In the genomic region with DNA sequence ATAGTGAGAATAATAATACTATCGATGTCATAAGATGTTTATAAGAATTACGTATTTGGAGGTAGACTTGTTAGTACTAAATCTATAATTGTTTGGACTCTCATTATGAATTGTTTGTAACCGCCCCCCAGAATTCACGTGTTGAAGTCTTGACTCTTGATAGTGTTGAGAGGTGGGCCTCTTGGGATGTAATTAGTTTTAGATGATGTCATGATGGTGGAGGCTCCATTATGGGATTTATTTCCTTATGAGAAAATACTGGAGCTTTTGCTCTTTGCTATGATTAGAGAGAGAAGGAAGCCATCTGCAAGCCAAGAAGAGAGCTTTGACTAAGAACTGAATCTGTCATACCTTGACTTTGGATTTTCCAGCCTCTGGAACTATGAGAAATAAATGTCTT, we compare ENCODE assay signal across 26 cellular contexts.
"Had no signal": no experiment of that assay in that cellular context is flagged by ENCODE, and none has a peak within 500 bp of the region (broad histone marks: within the 10 kb centered on the region; RNA-seq: fewer than 3 reads in every experiment).

No MANE protein-coding gene starts in this region.

- H3K27ac ChIP-seq: colonic mucosa, epithelial cell of prostate, esophagus squamous epithelium, gastrocnemius medialis, heart right ventricle, left lung, lower lobe of right lung had no signal

- FAIRE-seq: endometrium, islet of Langerhans, keratinocyte had no signal

- DNase-seq: colonic mucosa; cortex of kidney; effector CD8-positive, alpha-beta T cell; effector memory CD8-positive, alpha-beta T cell; endodermal cell; erythroblast; esophagus squamous epithelium; foreskin fibroblast; foreskin melanocyte; gastrocnemius medialis; glutamatergic neuron; head of caudate nucleus; heart right ventricle; hippocampal formation; left cardiac atrium; left lung; left ventricle myocardium superior; lower lobe of right lung; mesenchymal stem cell; mucosa of descending colon; naive B cell had no signal

- ATAC-seq: effector memory CD8-positive, alpha-beta T cell; esophagus mucosa; gastrocnemius medialis; heart right ventricle; left cardiac atrium; left lung; left ventricle myocardium superior; lower lobe of right lung; mucosa of descending colon had no signal

- H3K4me3 ChIP-seq: colonic mucosa, esophagus squamous epithelium, gastrocnemius medialis, heart right ventricle, left lung, lower lobe of right lung, mucosa of descending colon had no signal

- H3K9me3 ChIP-seq: colonic mucosa, gastrocnemius medialis, lower lobe of right lung had no signal

- H3K4me1 ChIP-seq: colonic mucosa, esophagus squamous epithelium, gastrocnemius medialis, heart right ventricle, left lung, lower lobe of right lung had no signal

- H3K27me3 ChIP-seq: colonic mucosa, esophagus squamous epithelium, gastrocnemius medialis, heart right ventricle, left lung had no signal

- H3K36me3 ChIP-seq: colonic mucosa, esophagus squamous epithelium, gastrocnemius medialis, heart right ventricle, left lung, lower lobe of right lung had no signal
